8 cellular contexts compared by ENCODE assay signal in the genomic region with DNA sequence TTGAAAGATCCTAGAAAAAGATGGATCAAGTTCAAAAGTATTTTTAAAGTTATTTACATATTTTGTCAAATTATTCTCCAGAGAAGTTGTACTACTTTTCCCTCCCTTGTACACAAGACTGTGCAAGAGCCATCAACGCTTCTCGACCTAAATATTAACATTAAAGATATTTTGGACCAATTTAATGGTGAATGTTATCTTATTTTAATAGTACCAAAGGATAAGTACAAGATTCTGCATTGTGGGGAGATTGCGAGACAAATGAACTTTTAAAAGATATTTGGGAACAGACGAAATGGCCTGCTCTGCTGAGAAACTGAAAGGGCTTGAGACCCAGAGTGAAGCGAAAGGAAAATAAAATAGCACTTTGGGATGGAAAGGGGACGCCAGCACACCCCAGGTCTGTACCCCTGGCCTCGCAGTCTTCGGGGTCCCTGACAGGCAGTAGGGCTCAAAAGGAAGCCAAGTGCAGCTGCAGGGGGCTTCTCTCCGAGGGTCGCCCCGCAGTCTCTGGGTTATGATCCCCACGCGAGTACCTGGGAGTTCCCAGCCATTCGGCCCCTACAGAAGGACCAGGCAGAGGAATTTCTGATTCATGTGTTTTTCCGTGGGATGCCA.
A peak's percentile ranks its signal among the peaks of the same experiment; 100 is the strongest.
DNase-seq lines count a peak whose midpoint lies in the region; ATAC-seq and TF ChIP-seq lines count a peak whose summit lies in the region.

No MANE protein-coding gene starts in this region.

- no peaks in the 10 kb centered on the region for H3K9me3 Mint-ChIP-seq in T-cell

- no peaks in the 10 kb centered on the region for H3K36me3 ChIP-seq in thoracic aorta

- H3K36me3 Mint-ChIP-seq in T-cell = no peaks in the 10 kb centered on the region

- H3K27me3 Mint-ChIP-seq in T-cell = peaks cover 4 to 15% of the 10 kb centered on the region in 2 donors

- H3K27me3 ChIP-seq in thoracic aorta (replicated peaks; ENCODE audit: insufficient read depth) = no peaks in the 10 kb centered on the region

- POLR2A ChIA-PET in T-cell (lab: Charles Lee) = no interaction called here

- no peak for DNase-seq in Right ventricle myocardium inferior (ENCODE audit: missing footprints)
- DNase-seq in cardiac septum (ENCODE audit: low spot score) = no peak
- DNase-seq in T-cell = no peak
- DNase-seq in left ventricle myocardium superior = no peak
- no peak for DNase-seq in thoracic aorta (ENCODE audit: low spot score)
- DNase-seq in NCI-H345 treated with DMSO at 0.1 percent for 48 hours (lab: John Stamatoyannopoulos, UW; ENCODE audit: unreplicated experiment) = no peak
- no peak for DNase-seq in kidney glomerular epithelial cell (lab: John Stamatoyannopoulos, UW)
- DNase-seq in NK-92 (lab: John Stamatoyannopoulos, UW; ENCODE audit: unreplicated experiment) = no peak

- H3K27ac Mint-ChIP-seq in T-cell = no peak overlapping the region

- CTCF ChIA-PET in T-cell (lab: Charles Lee) = no interaction called here

- TF ChIP-seq CTCF in thoracic aorta (IDR thresholded peaks at IDR 0.05) = no peak

- ATAC-seq in Right ventricle myocardium inferior (peak; percentile 21), T-cell (replicated peaks in 1 of 4) (no peak), left ventricle myocardium superior (peak; percentile 34), thoracic aorta (ENCODE audit: insufficient number of reproducible peaks, low FRiP score, low read depth) (no peak)

- peak overlapping the region; percentile 59 to 74 (median 59) for H3K4me3 Mint-ChIP-seq in T-cell

- intact Hi-C loops in Right ventricle myocardium inferior (cut with DNase I) = no loop called here
- intact Hi-C loops in cardiac septum (cut with DNase I) = loop anchor here (5.0 kb wide), 1 partner anchor 96 kb away; a partner anchor contains a TSS
- intact Hi-C loops in left ventricle myocardium superior (cut with micrococcal nuclease) = loop anchor here (10.0 kb wide), 1 partner anchor 304 kb away; no protein-coding TSS in a partner anchor

- H3K27ac ChIP-seq in thoracic aorta = peak overlapping the region; percentile 93 to 96

- peaks cover 11 to 16% (median 14%) of the 10 kb centered on the region in 3 donors for H3K4me1 Mint-ChIP-seq in T-cell

- H3K4me1 ChIP-seq in thoracic aorta (ENCODE audit: control insufficient read depth in 1 of 2, low read depth in 2 of 2) = peaks cover 8 to 16% of the 10 kb centered on the region in 2 donors

- H3K4me3 ChIP-seq in thoracic aorta = peak overlapping the region; percentile 97

- no peaks in the 10 kb centered on the region for H3K9me3 ChIP-seq in thoracic aorta

Comparison
In these comparisons a context has a peak if more than half of its experiments do, and no peak if none do; other contexts are left out.
1. ATAC-seq: peak in Right ventricle myocardium inferior (single experiment) and left ventricle myocardium superior (single experiment); none in T-cell (0 of 4) and thoracic aorta (single experiment).